In the genomic region with DNA sequence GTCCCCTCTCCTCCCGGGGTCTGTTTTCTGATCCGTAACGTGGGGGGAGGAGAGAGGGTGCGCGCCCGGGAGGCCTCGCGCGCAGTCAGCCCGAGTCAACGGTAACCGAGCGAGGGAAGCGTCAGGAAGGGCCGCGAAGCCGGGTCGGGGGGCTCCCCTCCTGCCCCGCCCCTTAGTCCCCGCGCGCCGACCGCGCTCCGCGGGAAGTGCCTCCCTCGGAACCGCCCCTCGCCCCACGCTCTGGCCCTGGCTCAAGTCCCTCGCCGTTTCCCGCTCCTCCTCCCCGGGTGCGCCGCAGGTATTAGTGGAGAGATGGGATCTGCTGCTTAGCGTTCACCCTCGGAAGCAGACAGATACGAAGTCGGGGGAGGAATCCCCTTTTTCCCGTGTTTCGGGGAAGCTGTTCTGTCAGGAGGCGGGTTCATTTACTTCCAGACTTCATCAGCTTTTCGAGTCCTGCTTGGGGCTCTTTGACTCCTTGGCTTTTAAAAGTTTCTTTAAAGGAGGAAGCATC, we compare ENCODE assay signal across 8 cellular contexts. TPM values are rescaled to one million over a fixed set of nuclear protein-coding genes. Genes with fewer than 3 reads are reported as not detected.
A peak's percentile ranks its signal among the peaks of the same experiment; 100 is the strongest.
DNase-seq lines count a peak whose midpoint lies in the region; ATAC-seq and TF ChIP-seq lines count a peak whose summit lies in the region.

No MANE protein-coding gene starts in this region.

- POLR2A ChIA-PET in PC-9 (lab: Charles Lee; ENCODE audit: unreplicated experiment), result interaction anchor here (0.7 kb wide), 2 partner anchors 55 to 986 kb away, joined by 4 to 5 read pairs; partner anchors contain the start of gene RAB11B

- TF ChIP-seq CTCF in PC-9 (conservative IDR thresholded peaks at IDR 0.05) (no peak), heart right ventricle (IDR thresholded peaks at IDR 0.05) (no peak)

- DNase-seq in NCI-H510A (lab: John Stamatoyannopoulos, UW), result peak; percentile 21
- DNase-seq in NCI-H510A treated with DMSO at 0.1 percent for 48 hours (lab: John Stamatoyannopoulos, UW), result no peak
- DNase-seq in PC-9, result peak in 1 of 2 experiments; percentile 39
- peak; percentile 72 for DNase-seq in activated naive CD4-positive, alpha-beta T cell treated with anti-CD3 and anti-CD28 coated beads, Interleukin-2, amount 10 ng/mL, durations not matched to agents 7 days and 5 days
- peak; percentile 62 to 69 for DNase-seq in heart right ventricle
- DNase-seq in OCI-M2 (lab: John Stamatoyannopoulos, UW; ENCODE audit: unreplicated experiment), result no peak

- H3K79me2 ChIP-seq in PC-9 (ENCODE audit: low read depth), result peaks cover 55% of the 10 kb centered on the region

- H3K4me3 ChIP-seq in PC-9 (peak overlapping the region; percentile 98), heart right ventricle (peak overlapping the region; percentile 81 to 99 (median 90)), rectal smooth muscle tissue (ENCODE audit: low read length) (peak overlapping the region; percentile 96)

- CTCF ChIA-PET in PC-9 (lab: Charles Lee), result no interaction called here
- CTCF ChIA-PET in activated naive CD4-positive, alpha-beta T cell treated with anti-CD3 and anti-CD28 coated beads, Interleukin-2, amount 10 ng/mL, durations not matched to agents 7 days and 5 days (lab: Charles Lee), result interaction anchor here (1.2 to 1.9 kb wide), 5 partner anchors 32 to 134 kb away, joined by 3 to 8 read pairs (median 5); partner anchors contain the start of genes MARCHF2 and MYO1F

- peaks cover 38% of the 10 kb centered on the region for H3F3A ChIP-seq in PC-9 (ENCODE audit: insufficient read depth, low read depth)

- H3K9me3 Mint-ChIP-seq in activated naive CD4-positive, alpha-beta T cell treated with anti-CD3 and anti-CD28 coated beads, Interleukin-2, amount 10 ng/mL, durations not matched to agents 7 days and 5 days, result no peaks in the 10 kb centered on the region

- H3K36me3 ChIP-seq in PC-9 (ENCODE audit: low read depth) (peaks cover 11% of the 10 kb centered on the region; the same call in 1 of the 2 replicates), heart right ventricle (peaks cover 0 to 30% (median 0%) of the 10 kb centered on the region in 9 donors), rectal smooth muscle tissue (ENCODE audit: control insufficient read depth, insufficient read depth, low read length) (no peaks in the 10 kb centered on the region)

- no peaks in the 10 kb centered on the region for H3K9me3 ChIP-seq in PC-9 (ENCODE audit: insufficient read depth, low read depth)
- H3K9me3 ChIP-seq in heart right ventricle, result no peaks in the 10 kb centered on the region

- peak overlapping the region; percentile 93 for H3K27ac Mint-ChIP-seq in activated naive CD4-positive, alpha-beta T cell treated with anti-CD3 and anti-CD28 coated beads, Interleukin-2, amount 10 ng/mL, durations not matched to agents 7 days and 5 days

- peaks cover 8% of the 10 kb centered on the region for H3K27me3 Mint-ChIP-seq in activated naive CD4-positive, alpha-beta T cell treated with anti-CD3 and anti-CD28 coated beads, Interleukin-2, amount 10 ng/mL, durations not matched to agents 7 days and 5 days

- intact Hi-C loops in PC-9 (cut with micrococcal nuclease; ENCODE audit: unreplicated experiment) (no loop called here), heart right ventricle (cut with DNase I) (loop anchor here in 4 of 10 donors (2.0 to 10.0 kb wide), 3 partner anchors 33 to 59 kb away; partner anchors contain the start of genes MARCHF2 (in 3 of the 4) and PRAM1 (in 1 of the 4))

- 0% methylated on average over 31 to 45 of the region's 45 CpGs for WGBS in heart right ventricle, 2 donors

- H3K27me3 ChIP-seq in PC-9 (ENCODE audit: insufficient read depth, low read depth) (no peaks in the 10 kb centered on the region), heart right ventricle (no peaks in the 10 kb centered on the region), rectal smooth muscle tissue (ENCODE audit: control insufficient read depth, insufficient read depth, low read length) (no peaks in the 10 kb centered on the region)

- H4K20me1 ChIP-seq in PC-9 (ENCODE audit: insufficient read depth), result peaks cover 47% of the 10 kb centered on the region

- no peaks in the 10 kb centered on the region for H3K9me2 ChIP-seq in PC-9 (ENCODE audit: insufficient read depth)

- peak; percentile 30 for ATAC-seq in HG02973 (IDR thresholded peaks at IDR 0.05; ENCODE audit: unreplicated experiment)
- ATAC-seq in heart right ventricle, result peak; percentile 59 to 78 (median 69)

- H3K4me1 Mint-ChIP-seq in activated naive CD4-positive, alpha-beta T cell treated with anti-CD3 and anti-CD28 coated beads, Interleukin-2, amount 10 ng/mL, durations not matched to agents 7 days and 5 days, result peaks cover 51% of the 10 kb centered on the region

- peak overlapping the region; percentile 67; the same call in 1 of the 2 replicates for H2AFZ ChIP-seq in PC-9

- peaks cover 43% of the 10 kb centered on the region for H3K4me1 ChIP-seq in PC-9 (replicated peaks; ENCODE audit: insufficient read depth)
- H3K4me1 ChIP-seq in heart right ventricle, result peaks cover 28 to 55% (median 48%) of the 10 kb centered on the region in 9 donors
- H3K4me1 ChIP-seq in rectal smooth muscle tissue (ENCODE audit: control insufficient read depth, insufficient read depth, low read length), result peaks cover 18% of the 10 kb centered on the region

- BruUV-seq in PC-9 (replicated peaks; lab: Mats Ljungman, UMichigan), result no TSS peak

- H3K36me3 Mint-ChIP-seq in activated naive CD4-positive, alpha-beta T cell treated with anti-CD3 and anti-CD28 coated beads, Interleukin-2, amount 10 ng/mL, durations not matched to agents 7 days and 5 days, result peaks cover 28% of the 10 kb centered on the region

- H3K27ac ChIP-seq in PC-9, result peak overlapping the region; percentile 52
- peak overlapping the region; percentile 90 to 99 (median 97) for H3K27ac ChIP-seq in heart right ventricle
- peak overlapping the region; percentile 98 for H3K27ac ChIP-seq in rectal smooth muscle tissue (ENCODE audit: low read depth, low read length)

- peak overlapping the region; percentile 98 for H3K4me2 ChIP-seq in PC-9

- H3K9ac ChIP-seq in rectal smooth muscle tissue (ENCODE audit: low read length), result peak overlapping the region; percentile 99

- peak overlapping the region; percentile 98 for H3K4me3 Mint-ChIP-seq in activated naive CD4-positive, alpha-beta T cell treated with anti-CD3 and anti-CD28 coated beads, Interleukin-2, amount 10 ng/mL, durations not matched to agents 7 days and 5 days

RNA-seq across cellular contexts. Expression of gene HNRNPM, which starts 0.8 kb away (rescaled TPM):
- total RNA-seq in PC-9 (2021) (220 and 239 TPM in 2 replicates), heart right ventricle (100 to 1,000 TPM in 2 of 10 donors, 10 to 100 TPM in 8; 87.4 to 127 (median 93.9) TPM)
- polyA plus RNA-seq in heart right ventricle, result 100 to 1,000 TPM in 1 of 2 donors, 10 to 100 TPM in 1; 48.5 to 123 TPM

RNA-seq across cellular contexts. Expression of gene MARCHF2, which starts 32.4 kb away (rescaled TPM):
- total RNA-seq in PC-9 (2021) (16.6 and 25.2 TPM in 2 replicates), heart right ventricle (100 to 1,000 TPM in 1 of 10 donors, 10 to 100 TPM in 9; 70.4 to 104 (median 90.8) TPM)
- 10 to 100 TPM; 49.2 to 67.5 TPM for polyA plus RNA-seq in heart right ventricle

RNA-seq across cellular contexts. Expression of gene RAB11B, which starts 55.4 kb away (rescaled TPM):
- total RNA-seq in PC-9 (2021) (119 and 126 TPM in 2 replicates), heart right ventricle (100 to 1,000 TPM; 140 to 178 (median 159) TPM)
- 100 to 1,000 TPM; 111 to 112 TPM for polyA plus RNA-seq in heart right ventricle

RNA-seq across cellular contexts. Expression of gene PRAM1, which starts 56.9 kb away (rescaled TPM):
- 0.85 and 0.90 TPM in 2 replicates for total RNA-seq in PC-9 (2021)
- 1 to 10 TPM in 2 of 10 donors, under 1 TPM in 8; 0.28 to 3.2 (median 0.52) TPM for total RNA-seq in heart right ventricle
- under 1 TPM; 0.36 to 0.66 TPM for polyA plus RNA-seq in heart right ventricle

Comparison
In these comparisons a context has a peak if more than half of its experiments do, and no peak if none do; other contexts are left out.
1. DNase-seq: peak in NCI-H510A (single experiment), activated naive CD4-positive, alpha-beta T cell treated with anti-CD3 and anti-CD28 coated beads, Interleukin-2, amount 10 ng/mL, durations not matched to agents 7 days and 5 days (single experiment) and heart right ventricle (2 of 2); none in NCI-H510A treated with DMSO at 0.1 percent for 48 hours (single experiment) and OCI-M2 (single experiment).
2. Peak in every context shown above with its lines, with median percentiles within 50 percentile points of each other: H3K27ac ChIP-seq and H3K4me3 ChIP-seq.